In genomic region chr7:66114743-66115727, GRCh38 we compare ENCODE assay signal across 8 cellular contexts. TPM values are rescaled to one million over a fixed set of nuclear protein-coding genes. Genes with fewer than 3 reads are reported as not detected.
DNase-seq lines count a peak whose midpoint lies in the region; ATAC-seq and TF ChIP-seq lines count a peak whose summit lies in the region.

CRCP (plus strand) TSS chr7:66114847; CDS start chr7:66114963, 116 bp downstream.

- TF ChIP-seq POLR2A in right lobe of liver (IDR thresholded peaks at IDR 0.05) = peak; percentile 87

- peaks cover 0 to 3% (median 0%) of the 10 kb centered on the region in 4 donors for H3K36me3 ChIP-seq in right lobe of liver

- H3K9me3 Mint-ChIP-seq in CD14-positive monocyte = peaks cover 0 to 3% (median 0%) of the 10 kb centered on the region in 7 donors

- peaks cover 0 to 3% (median 2%) of the 10 kb centered on the region in 3 donors for H3K27me3 Mint-ChIP-seq in CD14-positive monocyte (ENCODE audit: low read depth in 3 of 3)

- H3K4me1 ChIP-seq in right lobe of liver = peaks cover 0 to 46% (median 13%) of the 10 kb centered on the region in 4 donors

- ATAC-seq in HG03439 (IDR thresholded peaks at IDR 0.05; ENCODE audit: unreplicated experiment) (peak; percentile 85), right lobe of liver (peak; percentile 86 to 92 (median 90))

- H3K27ac ChIP-seq in right lobe of liver = peak within 1 kb of the TSS; percentile 95 to 98 (median 95)

- H3K4me1 Mint-ChIP-seq in CD14-positive monocyte = peaks cover 35% of the 10 kb centered on the region

- no peaks in the 10 kb centered on the region for H3K9me3 ChIP-seq in right lobe of liver

- H3K36me3 Mint-ChIP-seq in CD14-positive monocyte = peaks cover 12 to 15% of the 10 kb centered on the region in 2 donors

- no peak for TF ChIP-seq CTCF in CD14-positive monocyte (IDR thresholded peaks at IDR 0.05)
- peak in 1 of 4 donors; percentile 10 for TF ChIP-seq CTCF in right lobe of liver (IDR thresholded peaks at IDR 0.05)

- H3K4me3 Mint-ChIP-seq in CD14-positive monocyte = peak within 1 kb of the TSS; percentile 98 to 99

- H3K4me3 ChIP-seq in right lobe of liver = peak within 1 kb of the TSS; percentile 73 to 76 (median 74)

- no peaks in the 10 kb centered on the region for H3K27me3 ChIP-seq in right lobe of liver

- DNase-seq in CD14-positive monocyte (ENCODE audit: low spot score) (peak; percentile 79), GM19238 (ENCODE audit: insufficient read length, low spot score) (peak; percentile 91), NCI-H69 (lab: John Stamatoyannopoulos, UW) (peak; percentile 92), dermis microvascular lymphatic vessel endothelial cell (ENCODE audit: low read depth in 2 of 2) (peak; percentile 64 to 85), right lobe of liver (peak; percentile 85 to 87 (median 86))
- DNase-seq in activated CD4-positive, alpha-beta T cell treated with anti-CD3 and anti-CD28 coated beads, Interleukin-2, amount 50 U/mL, for 24 hours (ENCODE audit: low read depth in 1 of 2, low spot score in 1 of 2) = peak; percentile 70 to 75
- peak; percentile 77 to 84 for DNase-seq in stimulated activated CD4-positive, alpha-beta T cell treated with anti-CD3 and anti-CD28 coated beads, Interleukin-4, amount 100 ng/mL, for 4 hours

- peak within 1 kb of the TSS; percentile 97 to 99 (median 98) for H3K27ac Mint-ChIP-seq in CD14-positive monocyte

- 0% methylated on average over 24 of the region's 68 CpGs for WGBS in right lobe of liver (ENCODE audit: insufficient coverage, low coverage, low lambda C conversion rate, missing lambda C conversion rate)

- intact Hi-C loops in CD14-positive monocyte (cut with micrococcal nuclease) (loop anchor here (2.0 to 5.0 kb wide), 2 partner anchors 38 to 40 kb away; partner anchors contain the start of gene ASL (in 2 of the 2)), right lobe of liver (cut with DNase I) (no loop called here)

RNA-seq across cellular contexts. Expression of gene CRCP, which starts in this region (rescaled TPM):
- polyA plus RNA-seq in CD14-positive monocyte = 10 to 100 TPM; 14.0 to 15.5 TPM
- 21.4 and 25.5 TPM in 2 replicates for total RNA-seq in dermis microvascular lymphatic vessel endothelial cell
- 10 to 100 TPM; 17.2 to 38.0 (median 24.4) TPM for total RNA-seq in right lobe of liver

Comparison
In these comparisons a context has a peak if more than half of its experiments do, and no peak if none do; other contexts are left out.
1. Peak in every context shown above with its lines: DNase-seq, ATAC-seq, H3K4me3 ChIP-seq and H3K27ac ChIP-seq.
2. intact Hi-C loops: an anchor here in CD14-positive monocyte (2.0 to 5.0 kb wide); none called in right lobe of liver.